1 cellular context compared by ENCODE assay signal in genomic region chr5:134224905-134225779, GRCh38.
TF ChIP-seq lines count a peak whose summit lies in the region.

No MANE protein-coding gene starts in this region.

TF ChIP-seq in HepG2, 621 proteins besides CTCF, POLR2A, EP300 and RAD21 (continued from another document and continues in another):
- no peak for TF ChIP-seq THRA (CRISPR knock-in tag; IDR thresholded peaks at IDR 0.05; ENCODE audit: borderline replicate concordance)
- TF ChIP-seq NR2F2 (IDR thresholded peaks at IDR 0.05; ENCODE audit: borderline replicate concordance, low read depth), result peak; percentile 22; the same call in 1 of the 2 replicates
- no peak for TF ChIP-seq RBAK (CRISPR knock-in tag; IDR thresholded peaks at IDR 0.05)
- TF ChIP-seq PRDM15 (CRISPR knock-in tag; IDR thresholded peaks at IDR 0.05), result peak; percentile 95
- no peak for TF ChIP-seq PRPF4 (IDR thresholded peaks at IDR 0.05; ENCODE audit: low read depth, low read length, poor library complexity, severe bottlenecking)
- TF ChIP-seq ZNF367 (CRISPR knock-in tag; IDR thresholded peaks at IDR 0.05; ENCODE audit: borderline replicate concordance), result no peak
- TF ChIP-seq ESRRA (CRISPR knock-in tag; IDR thresholded peaks at IDR 0.05; ENCODE audit: low read depth), result peak; percentile 15; the same call in 1 of the 2 replicates
- no peak for TF ChIP-seq TP53 (CRISPR knock-in tag; conservative IDR thresholded peaks at IDR 0.05)
- peak; percentile 68; the same call in 1 of the 2 replicates for TF ChIP-seq MXD3 (CRISPR knock-in tag; IDR thresholded peaks at IDR 0.05)
- no peak for TF ChIP-seq PCBP2 (optimal IDR thresholded peaks at IDR 0.05; ENCODE audit: low read depth, low read length, poor library complexity, severe bottlenecking)
- TF ChIP-seq FIP1L1 (IDR thresholded peaks at IDR 0.05; ENCODE audit: borderline replicate concordance, insufficient read depth, low read depth, low read length), result no peak
- TF ChIP-seq MEF2D (CRISPR knock-in tag; IDR thresholded peaks at IDR 0.05), result no peak
- TF ChIP-seq KDM2A (CRISPR knock-in tag; IDR thresholded peaks at IDR 0.05; ENCODE audit: borderline replicate concordance, low read depth), result no peak; the same call in none of the 2 replicates
- no peak for TF ChIP-seq KDM5A (IDR thresholded peaks at IDR 0.05; ENCODE audit: borderline replicate concordance, low read length)
- peak; percentile 81 for TF ChIP-seq TFDP2 (CRISPR knock-in tag; IDR thresholded peaks at IDR 0.05)
- TF ChIP-seq TEF (CRISPR knock-in tag; IDR thresholded peaks at IDR 0.05), result no peak
- TF ChIP-seq ZNF629 (CRISPR knock-in tag; conservative IDR thresholded peaks at IDR 0.05), result no peak; the same call in 1 of the 2 replicates
- TF ChIP-seq GATAD1 (CRISPR knock-in tag; IDR thresholded peaks at IDR 0.05), result peak; percentile 57
- no peak for TF ChIP-seq USF2 (IDR thresholded peaks at IDR 0.05; ENCODE audit: low read depth, low read length)
- TF ChIP-seq USF2 (CRISPR knock-in tag; IDR thresholded peaks at IDR 0.05; ENCODE audit: borderline replicate concordance), result no peak
- TF ChIP-seq ZNF572 (CRISPR knock-in tag; IDR thresholded peaks at IDR 0.05), result no peak
- TF ChIP-seq PRDM4 (CRISPR knock-in tag; IDR thresholded peaks at IDR 0.05; ENCODE audit: borderline replicate concordance), result no peak
- no peak for TF ChIP-seq NFATC3 (CRISPR knock-in tag; IDR thresholded peaks at IDR 0.05)
- TF ChIP-seq ZNF879 (CRISPR knock-in tag; IDR thresholded peaks at IDR 0.05), result peak; percentile 32
- TF ChIP-seq ZNF407 (CRISPR knock-in tag; IDR thresholded peaks at IDR 0.05; ENCODE audit: not compliant biosample characterization), result peak; percentile 64
- TF ChIP-seq ZNF687 (CRISPR knock-in tag; IDR thresholded peaks at IDR 0.05), result peak; percentile 64
